Comparison of ENCODE assay signal across 8 cellular contexts in the genomic region with DNA sequence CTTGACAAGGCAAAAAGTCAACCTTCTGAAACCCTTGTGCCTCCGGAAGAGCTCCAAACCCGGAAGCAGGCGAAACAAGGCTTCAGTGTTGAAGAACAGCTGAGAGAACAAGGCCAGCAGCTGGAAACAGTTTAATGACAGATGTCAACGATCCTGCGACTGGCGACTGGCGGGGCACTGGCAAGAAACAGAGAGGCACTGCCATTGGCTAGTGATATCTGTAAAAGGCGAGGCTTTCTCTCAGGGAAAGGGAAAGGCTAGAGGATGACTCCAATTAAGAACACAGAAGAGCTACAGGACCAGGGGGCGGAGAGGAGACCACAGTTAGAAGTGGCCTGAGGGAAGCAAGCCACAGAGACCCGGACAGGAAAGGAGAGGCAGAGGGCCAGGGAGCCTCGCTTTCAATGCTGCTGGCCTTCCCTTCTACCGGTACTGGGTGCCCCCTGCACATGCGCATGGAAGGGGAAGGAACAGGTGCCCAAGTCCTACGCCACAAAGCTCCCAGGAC. TPM values are rescaled to one million over a fixed set of nuclear protein-coding genes. Genes with fewer than 3 reads are reported as not detected.
DNase-seq lines count a peak whose midpoint lies in the region; ATAC-seq and TF ChIP-seq lines count a peak whose summit lies in the region.

No MANE protein-coding gene starts in this region.

- H3K36me3 Mint-ChIP-seq in HFFc6 (ENCODE audit: low read depth) (peaks cover 38% of the 10 kb centered on the region), T-cell (peaks cover 40% of the 10 kb centered on the region)

- H3K4me3 ChIP-seq in psoas muscle, result peak overlapping the region; percentile 47

- POLR2A ChIA-PET in T-cell (lab: Charles Lee), result no interaction called here

- H3K4me1 ChIP-seq in psoas muscle, result peaks cover 72% of the 10 kb centered on the region

- no peaks in the 10 kb centered on the region for H3K9me3 ChIP-seq in psoas muscle

- H3K4me1 Mint-ChIP-seq in HFFc6 (ENCODE audit: low read depth), result peaks cover 91% of the 10 kb centered on the region
- peaks cover 53 to 81% (median 73%) of the 10 kb centered on the region in 3 donors for H3K4me1 Mint-ChIP-seq in T-cell

- no peaks in the 10 kb centered on the region for H3K27me3 ChIP-seq in psoas muscle (ENCODE audit: insufficient read depth in 3 of 3, low read length in 2 of 3)

- TF ChIP-seq CTCF in HFFc6 (IDR thresholded peaks at IDR 0.05), result no peak
- no peak for TF ChIP-seq CTCF in psoas muscle (IDR thresholded peaks at IDR 0.05)

- intact Hi-C loops in cardiac septum (cut with DNase I) (no loop called here), psoas muscle (cut with DNase I) (loop anchor here (2.0 to 5.0 kb wide), 2 partner anchors 20 to 69 kb away; a partner anchor contains a TSS)

- no peaks in the 10 kb centered on the region; the same call in 1 of the 2 replicates for H3K27me3 Mint-ChIP-seq in HFFc6 (ENCODE audit: insufficient read depth)
- no peaks in the 10 kb centered on the region for H3K27me3 Mint-ChIP-seq in T-cell

- peak overlapping the region; percentile 72 for H3K4me3 Mint-ChIP-seq in HFFc6
- peak overlapping the region; percentile 2 to 43 (median 29) for H3K4me3 Mint-ChIP-seq in T-cell

- peak overlapping the region; percentile 83 for H3K27ac ChIP-seq in psoas muscle

- no peak for ATAC-seq in T-cell (replicated peaks in 1 of 4)
- ATAC-seq in psoas muscle, result peak; percentile 67 to 82 (median 76)
- no peak for ATAC-seq in HG02840 (IDR thresholded peaks at IDR 0.05; ENCODE audit: low FRiP score, unreplicated experiment)
- ATAC-seq in HG02588 (IDR thresholded peaks at IDR 0.05; ENCODE audit: unreplicated experiment), result no peak

- H3K27ac Mint-ChIP-seq in HFFc6 (peak overlapping the region; percentile 78), T-cell (peak overlapping the region in 1 of 2 donors; percentile 77)

- no peak for DNase-seq in HFFc6
- no peak for DNase-seq in T-cell
- DNase-seq in cardiac septum (ENCODE audit: low spot score), result peak; percentile 78
- peak in 1 of 2 donors; percentile 61 for DNase-seq in psoas muscle
- no peak for DNase-seq in NCI-H1436 treated with DMSO at 0.1 percent for 48 hours (lab: John Stamatoyannopoulos, UW)
- no peak for DNase-seq in amniotic stem cell (lab: John Stamatoyannopoulos, UW)

- 13 to 27% (median 15%) methylated on average over 14 of the region's 14 CpGs for WGBS in psoas muscle, 3 donors

- H3K36me3 ChIP-seq in psoas muscle (ENCODE audit: insufficient read depth in 1 of 2, low read depth in 1 of 2), result peaks cover 0 to 25% of the 10 kb centered on the region in 2 donors

- no peaks in the 10 kb centered on the region for H3K9me3 Mint-ChIP-seq in HFFc6
- H3K9me3 Mint-ChIP-seq in T-cell, result no peaks in the 10 kb centered on the region

- CTCF ChIA-PET in T-cell (lab: Charles Lee), result interaction anchor here in 1 of 2 donors (1.3 kb wide), 1 partner anchor 29 kb away, joined by 3 read pairs; no protein-coding TSS in a partner anchor

RNA-seq across cellular contexts. Expression of a gene that starts 19.4 kb away (rescaled TPM):
- 1,000 to 10,000 TPM; 1,442 to 1,960 (median 1,623) TPM for total RNA-seq in HFFc6 (2021; fragmentation: NEBNext Ultra II Directional; extraction: Animal tissue kit (Norgen Biotek cat#: 25700))
- total RNA-seq in T-cell (100 to 1,000 TPM; 140 to 269 (median 177) TPM), cardiac septum (715 TPM), psoas muscle (100 to 1,000 TPM; 222 to 485 (median 241) TPM)
- 100 to 1,000 TPM; 215 to 569 (median 259) TPM for polyA plus RNA-seq in psoas muscle

Comparison
In these comparisons a context has a peak if more than half of its experiments do, and no peak if none do; other contexts are left out.
1. ATAC-seq: peak in psoas muscle (4 of 4); none in T-cell (0 of 4), HG02840 (single experiment) and HG02588 (single experiment).